In the genomic region with DNA sequence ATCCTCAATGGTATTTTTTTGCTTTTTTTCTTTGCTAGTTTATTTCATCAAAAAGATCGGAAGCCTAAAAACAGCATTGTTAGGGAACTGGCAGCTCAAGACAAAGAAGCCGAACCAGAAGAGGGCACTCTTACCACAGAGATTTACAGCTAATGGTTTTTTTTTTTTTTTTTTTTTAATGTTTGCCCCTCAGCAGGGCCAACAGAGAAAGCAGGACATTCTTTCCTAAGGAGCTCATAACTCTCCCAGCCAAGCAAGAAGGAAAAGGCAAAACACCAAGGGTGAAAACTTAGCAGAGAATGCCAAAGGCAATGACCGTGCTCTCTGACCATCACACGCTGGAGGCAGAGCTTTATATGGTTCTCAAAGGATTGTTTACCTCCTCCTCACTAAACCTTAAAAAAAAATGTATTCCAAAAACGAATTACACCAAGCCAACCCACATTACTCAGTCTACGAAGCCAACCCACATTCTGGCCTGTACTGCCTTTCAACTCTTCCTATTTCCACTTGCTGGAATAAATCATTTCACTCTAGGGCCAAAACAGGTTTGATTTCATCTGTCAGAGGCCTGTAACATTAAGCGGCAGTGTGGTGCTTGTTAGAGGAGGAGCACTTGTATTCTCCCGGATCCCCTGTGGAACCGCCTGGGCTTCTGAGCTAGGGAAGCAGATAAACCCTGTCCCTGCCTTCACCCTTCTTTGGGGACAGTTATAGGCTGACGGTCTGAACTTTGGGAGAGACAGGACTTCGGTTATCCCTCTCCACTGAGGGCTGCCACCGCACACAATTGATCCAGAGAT, we compare ENCODE assay signal across 8 cellular contexts. TPM values are rescaled to one million over a fixed set of nuclear protein-coding genes. Genes with fewer than 3 reads are reported as not detected.
A peak's percentile ranks its signal among the peaks of the same experiment; 100 is the strongest.
DNase-seq lines count a peak whose midpoint lies in the region; ATAC-seq and TF ChIP-seq lines count a peak whose summit lies in the region.

No MANE protein-coding gene starts in this region.

- 16 to 34% (median 22%) methylated on average over 12 of the region's 12 CpGs for WGBS in psoas muscle, 3 donors

- H3K27ac ChIP-seq in cardiac muscle cell (no peak overlapping the region), psoas muscle (peak overlapping the region; percentile 86)

- peaks cover 5% of the 10 kb centered on the region for H3K4me1 ChIP-seq in cardiac muscle cell (ENCODE audit: low read depth)
- peaks cover 7% of the 10 kb centered on the region for H3K4me1 ChIP-seq in psoas muscle

- H3K4me3 ChIP-seq in cardiac muscle cell = no peak overlapping the region
- peak overlapping the region; percentile 36 for H3K4me3 ChIP-seq in psoas muscle

- DNase-seq in AML-193 (lab: John Stamatoyannopoulos, UW) (peak; percentile 55 to 72), NCI-H2171 (lab: John Stamatoyannopoulos, UW) (peak; percentile 38), cardiac muscle cell (ENCODE audit: low read depth in 1 of 2, low spot score in 1 of 2) (peak; percentile 81 to 94), psoas muscle (peak; percentile 19 to 56), putamen (ENCODE audit: low spot score) (no peak)
- DNase-seq in activated CD4-positive, alpha-beta T cell treated with anti-CD3 and anti-CD28 coated beads, Interleukin-2, amount 50 U/mL, for 1 hour = peak; percentile 8

- intact Hi-C loops in psoas muscle (cut with DNase I) = loop anchor here (1.0 to 10.0 kb wide), 6 partner anchors 37 to 519 kb away; partner anchors contain the start of genes HPS3 (in 1 of the 2) and TM4SF4 (in 1 of the 2)

- ATAC-seq in GM18907 (IDR thresholded peaks at IDR 0.05; ENCODE audit: unreplicated experiment) (peak; percentile 39), psoas muscle (peak; percentile 71 to 90 (median 81)), HG03378 (IDR thresholded peaks at IDR 0.05; ENCODE audit: unreplicated experiment) (no peak)

- TF ChIP-seq CTCF in cardiac muscle cell (IDR thresholded peaks at IDR 0.05; ENCODE audit: low read depth, low read length) (peak; percentile 67), psoas muscle (IDR thresholded peaks at IDR 0.05) (peak; percentile 61)

- no peaks in the 10 kb centered on the region for H3K36me3 ChIP-seq in cardiac muscle cell
- H3K36me3 ChIP-seq in psoas muscle (ENCODE audit: insufficient read depth in 1 of 2, low read depth in 1 of 2) = no peaks in the 10 kb centered on the region

- H3K9me3 ChIP-seq in cardiac muscle cell (ENCODE audit: low read depth) (no peaks in the 10 kb centered on the region), psoas muscle (no peaks in the 10 kb centered on the region)

- H3K27me3 ChIP-seq in cardiac muscle cell (no peaks in the 10 kb centered on the region), psoas muscle (ENCODE audit: insufficient read depth in 3 of 3, low read length in 2 of 3) (no peaks in the 10 kb centered on the region)

RNA-seq across cellular contexts. Expression of gene GYG1, which starts 35.6 kb away (rescaled TPM):
- total RNA-seq in cardiac muscle cell (11.2 and 24.5 TPM in 2 replicates), psoas muscle (100 to 1,000 TPM; 305 to 550 (median 419) TPM)
- polyA plus RNA-seq in cardiac muscle cell (31.9 and 47.8 TPM in 2 replicates), psoas muscle (100 to 1,000 TPM; 164 to 373 (median 338) TPM)

Comparison
In these comparisons a context has a peak if more than half of its experiments do, and no peak if none do; other contexts are left out.
1. RNA of gene GYG1, which starts 35.6 kb away (total RNA-seq): 305 to 550 TPM in psoas muscle; 11.2 to 24.5 TPM in cardiac muscle cell; every median in the first group is over 10 times any median in the second.